Comparison of ENCODE assay signal across 23 cellular contexts in genomic region chr3:16936656-16937055, GRCh38. TPM values are rescaled to one million over a fixed set of nuclear protein-coding genes. Genes with fewer than 3 reads are reported as not detected.
A peak's percentile ranks its signal among the peaks of the same experiment; 100 is the strongest.
DNase-seq lines count a peak whose midpoint lies in the region; ATAC-seq and TF ChIP-seq lines count a peak whose summit lies in the region.
"Had no signal": no experiment of that assay in that cellular context is flagged by ENCODE, and none has a peak within 500 bp of the region (broad histone marks: within the 10 kb centered on the region; RNA-seq: fewer than 3 reads in every experiment).

No MANE protein-coding gene starts in this region.

- no peaks in the 10 kb centered on the region for H3K9me3 Mint-ChIP-seq in activated naive CD8-positive, alpha-beta T cell (ENCODE audit: low read depth)
- H3K9me3 Mint-ChIP-seq in naive thymus-derived CD8-positive, alpha-beta T cell: no peaks in the 10 kb centered on the region
- H3K9me3 Mint-ChIP-seq in endodermal cell: no peaks in the 10 kb centered on the region
- H3K9me3 Mint-ChIP-seq: activated CD4-positive, alpha-beta T cell treated with anti-CD3 and anti-CD28 coated beads, Interleukin-2, amount 10 ng/mL, durations not matched to agents 24 days and 14 days; memory B cell had no signal

- 93 to 100% methylated on average over 1 to 3 of the region's 6 CpGs for WGBS in endodermal cell (ENCODE audit: insufficient coverage in 1 of 2, insufficient read length in 1 of 2), 2 experiments

- peaks cover 0 to 89% (median 25%) of the 10 kb centered on the region in 11 experiments; a peak in 14 of 22 replicates for H4K20me1 ChIP-seq in BLaER1 treated with 17β-estradiol and CSF1 and Interleukin-3, amounts not matched to agents 10 nM and 100 nM

- peaks cover 2% of the 10 kb centered on the region for H3K36me3 Mint-ChIP-seq in activated naive CD8-positive, alpha-beta T cell
- H3K36me3 Mint-ChIP-seq in naive thymus-derived CD8-positive, alpha-beta T cell: peaks cover 0 to 14% (median 6%) of the 10 kb centered on the region in 3 donors
- no peaks in the 10 kb centered on the region for H3K36me3 Mint-ChIP-seq in endodermal cell (ENCODE audit: low read depth)

- H3K9me3 ChIP-seq in BLaER1 treated with 17β-estradiol and CSF1 and Interleukin-3, amounts not matched to agents 10 nM and 100 nM (replicated peaks in 1 of 11): peaks cover 4 to 10% (median 6%) of the 10 kb centered on the region in 11 experiments; a peak in 11 of 22 replicates
- H3K9me3 ChIP-seq in endodermal cell (ENCODE audit: control insufficient read depth, low read length): no peaks in the 10 kb centered on the region
- H3K9me3 ChIP-seq: SJCRH30, uterus had no signal

- peak overlapping the region in 1 of 11 experiments; percentile 2; a peak in 1 of 22 replicates for H3K9ac ChIP-seq in BLaER1 treated with 17β-estradiol and CSF1 and Interleukin-3, amounts not matched to agents 10 nM and 100 nM
- no peak overlapping the region for H3K9ac ChIP-seq in endodermal cell (ENCODE audit: extremely low read depth, low read length, poor library complexity, severe bottlenecking)

- peak overlapping the region; percentile 69 to 88 (median 78) for H3K4me2 ChIP-seq in BLaER1 treated with 17β-estradiol and CSF1 and Interleukin-3, amounts not matched to agents 10 nM and 100 nM

- no peaks in the 10 kb centered on the region for H3K27me3 ChIP-seq in BLaER1 treated with 17β-estradiol and CSF1 and Interleukin-3, amounts not matched to agents 10 nM and 100 nM
- peaks cover 30% of the 10 kb centered on the region for H3K27me3 ChIP-seq in endodermal cell (ENCODE audit: control insufficient read depth, insufficient read depth, low read length, poor library complexity, severe bottlenecking)
- H3K27me3 ChIP-seq in dorsolateral prefrontal cortex: no peaks in the 10 kb centered on the region
- H3K27me3 ChIP-seq: heart left ventricle, SJCRH30, uterus had no signal

- no peak for ATAC-seq in naive thymus-derived CD8-positive, alpha-beta T cell
- ATAC-seq: heart left ventricle, left cardiac atrium, Panc1 had no signal

- peak overlapping the region in 5 of 11 experiments; percentile 2 to 41 (median 15); a peak in 7 of 22 replicates for H3K27ac ChIP-seq in BLaER1 treated with 17β-estradiol and CSF1 and Interleukin-3, amounts not matched to agents 10 nM and 100 nM
- H3K27ac ChIP-seq in endodermal cell (ENCODE audit: low read depth, low read length) (no peak overlapping the region), RWPE1 (no peak overlapping the region), dorsolateral prefrontal cortex (no peak overlapping the region)
- H3K27ac ChIP-seq: heart left ventricle, SJCRH30, uterus, VCaP had no signal

- peaks cover 2 to 12% (median 6%) of the 10 kb centered on the region in 11 experiments; a peak in 13 of 22 replicates for H3K36me3 ChIP-seq in BLaER1 treated with 17β-estradiol and CSF1 and Interleukin-3, amounts not matched to agents 10 nM and 100 nM
- no peaks in the 10 kb centered on the region for H3K36me3 ChIP-seq in endodermal cell (ENCODE audit: control insufficient read depth, insufficient read depth, low read length)
- H3K36me3 ChIP-seq: heart left ventricle, SJCRH30, uterus had no signal

- CTCF ChIA-PET in RWPE1 (lab: Yijun Ruan, JAX): no interaction called here

- H3K27ac Mint-ChIP-seq in activated naive CD8-positive, alpha-beta T cell: peak overlapping the region; percentile 78
- peak overlapping the region; percentile 26 to 91 (median 78) for H3K27ac Mint-ChIP-seq in naive thymus-derived CD8-positive, alpha-beta T cell
- no peak overlapping the region for H3K27ac Mint-ChIP-seq in endodermal cell
- H3K27ac Mint-ChIP-seq: activated CD4-positive, alpha-beta T cell treated with anti-CD3 and anti-CD28 coated beads, Interleukin-2, amount 10 ng/mL, durations not matched to agents 24 days and 14 days had no signal

- TF ChIP-seq CTCF in endodermal cell (conservative IDR thresholded peaks at IDR 0.05) (no peak), RWPE1 (conservative IDR thresholded peaks at IDR 0.05; ENCODE audit: low read depth) (no peak), dorsolateral prefrontal cortex (IDR thresholded peaks at IDR 0.05 in 54 of 56, conservative IDR thresholded peaks at IDR 0.05 in 2 of 56; ENCODE audit: low read depth in 1 of 56, partially characterized antibody in 56 of 56) (no peak)

- peaks cover 98% of the 10 kb centered on the region for H3K4me1 Mint-ChIP-seq in activated naive CD8-positive, alpha-beta T cell (ENCODE audit: low read depth)
- H3K4me1 Mint-ChIP-seq in naive thymus-derived CD8-positive, alpha-beta T cell: peaks cover 55 to 99% (median 95%) of the 10 kb centered on the region in 4 donors
- peaks cover 12% of the 10 kb centered on the region for H3K4me1 Mint-ChIP-seq in endodermal cell

- peaks cover 22 to 56% (median 37%) of the 10 kb centered on the region in 10 experiments for H3K4me1 ChIP-seq in BLaER1 treated with 17β-estradiol and CSF1 and Interleukin-3, amounts not matched to agents 10 nM and 100 nM
- peaks cover 9% of the 10 kb centered on the region for H3K4me1 ChIP-seq in endodermal cell (ENCODE audit: control insufficient read depth, insufficient read depth, low read length)
- H3K4me1 ChIP-seq: SJCRH30, uterus had no signal

- H3K4me3 Mint-ChIP-seq in activated naive CD8-positive, alpha-beta T cell: peak overlapping the region; percentile 66
- peak overlapping the region; percentile 53 to 85 (median 72) for H3K4me3 Mint-ChIP-seq in naive thymus-derived CD8-positive, alpha-beta T cell
- no peak overlapping the region for H3K4me3 Mint-ChIP-seq in endodermal cell
- H3K4me3 Mint-ChIP-seq: memory B cell had no signal

- DNase-seq in GF-D8 (lab: John Stamatoyannopoulos, UW) (peak; percentile 14), endodermal cell (no peak), RWPE1 (ENCODE audit: low spot score) (no peak), dorsolateral prefrontal cortex (no peak)
- no peak for DNase-seq in naive thymus-derived CD8-positive, alpha-beta T cell
- DNase-seq: GOT3; heart left ventricle; Kasumi-1; left cardiac atrium; NCI-H1048; NCI-H1694 treated with DMSO at 0.1 percent for 48 hours; NCI-H2171 treated with DMSO at 0.1 percent for 48 hours; NCI-H526; SJCRH30; small intestine; stimulated activated CD4-positive, alpha-beta T cell treated with anti-CD3 and anti-CD28 coated beads, Interleukin-1b, Interleukin-23, amount 100 ng/mL, for 48 hours; uterus had no signal

- POLR2A ChIA-PET in naive thymus-derived CD8-positive, alpha-beta T cell (lab: Charles Lee): interaction anchor here (0.9 to 1.9 kb wide), 2 partner anchors 11 to 52 kb away, joined by 3 to 5 read pairs; partner anchors contain the start of gene PLCL2
- POLR2A ChIA-PET in RWPE1 (lab: Yijun Ruan, JAX; ENCODE audit: low non-redundant PET): no interaction called here

- H3K4me3 ChIP-seq in BLaER1 treated with 17β-estradiol and CSF1 and Interleukin-3, amounts not matched to agents 10 nM and 100 nM: 0 out of 20 replicates have a peak overlapping the region, but pooled peaks of 1 of the 10 experiments have one; percentile 9
- no peak overlapping the region for H3K4me3 ChIP-seq in endodermal cell (ENCODE audit: low read length)
- H3K4me3 ChIP-seq in dorsolateral prefrontal cortex: no peak overlapping the region
- H3K4me3 ChIP-seq: heart left ventricle, SJCRH30, uterus had no signal

- intact Hi-C loops in dorsolateral prefrontal cortex (cut with DNase I): no loop called here

- H3K27me3 Mint-ChIP-seq in activated naive CD8-positive, alpha-beta T cell: no peaks in the 10 kb centered on the region
- H3K27me3 Mint-ChIP-seq in naive thymus-derived CD8-positive, alpha-beta T cell: no peaks in the 10 kb centered on the region
- H3K27me3 Mint-ChIP-seq in endodermal cell (ENCODE audit: insufficient read depth): peaks cover 62% of the 10 kb centered on the region
- H3K27me3 Mint-ChIP-seq: activated CD4-positive, alpha-beta T cell treated with anti-CD3 and anti-CD28 coated beads, Interleukin-2, amount 10 ng/mL, durations not matched to agents 24 days and 14 days; memory B cell had no signal

RNA-seq across cellular contexts. Expression of gene PLCL2, which starts 51.9 kb away (rescaled TPM):
- 10 to 100 TPM; 85.0 to 86.3 TPM for total RNA-seq in naive thymus-derived CD8-positive, alpha-beta T cell
- polyA plus RNA-seq in naive thymus-derived CD8-positive, alpha-beta T cell: 10 to 100 TPM; 57.7 to 84.4 (median 69.1) TPM
- total RNA-seq in endodermal cell (1 to 10 TPM; 4.2 to 6.9 TPM), dorsolateral prefrontal cortex (10 to 100 TPM; 11.0 to 46.8 (median 32.0) TPM)
- 8.0 TPM for polyA plus RNA-seq in endodermal cell (2013, experiment 1 of 2)
- polyA plus RNA-seq in endodermal cell (2013, experiment 2 of 2): 6.3 TPM
